ENCODE assay signal across 8 cellular contexts in genomic region chr7:128531105-128531954, GRCh38. TPM values are rescaled to one million over a fixed set of nuclear protein-coding genes. Genes with fewer than 3 reads are reported as not detected.
DNase-seq lines count a peak whose midpoint lies in the region; ATAC-seq and TF ChIP-seq lines count a peak whose summit lies in the region.
"Not testable (repeated sequence)": the region's sequence is repeated elsewhere in the genome, so short reads cannot be mapped to it uniquely, and the experiment has no call there.

No MANE protein-coding gene starts in this region.

- DNase-seq in NCI-H1417 treated with DMSO at 0.1 percent for 48 hours (lab: John Stamatoyannopoulos, UW) (peak; percentile 59), T follicular helper cell (ENCODE audit: low read depth) (peak; percentile 65), heart right ventricle (peak; percentile 90 to 91), posterior cingulate gyrus (peak in 9 of 10 donors; percentile 30 to 97 (median 68)), tibial nerve (ENCODE audit: low spot score in 2 of 2) (peak; percentile 56 to 73)

- intact Hi-C loops in heart right ventricle (cut with DNase I) (loop anchor here in 3 of 10 donors (5.0 to 10.0 kb wide), 2 partner anchors 54 to 57 kb away; partner anchors contain the start of gene METTL2B (in 3 of the 3)), posterior cingulate gyrus (cut with DNase I) (loop anchor here (10.0 kb wide), 1 partner anchor 333 kb away; the partner anchor contains the start of gene ATP6V1F)

- 0 to 1% (median 1%) methylated on average over 41 to 91 of the region's 92 CpGs for WGBS in adipose tissue, 3 donors
- 0% methylated on average over 74 to 92 of the region's 92 CpGs for WGBS in heart right ventricle, 2 donors
- WGBS in tibial nerve, 2 donors, result 0% methylated on average over 10 to 22 of the region's 92 CpGs

- not testable (repeated sequence) for TF ChIP-seq CTCF in GM12875 (IDR thresholded peaks at IDR 0.05; ENCODE audit: borderline replicate concordance, insufficient read depth, low read depth, low read length); heart right ventricle (IDR thresholded peaks at IDR 0.05); tibial nerve (IDR thresholded peaks at IDR 0.05)

- peak; percentile 48 to 58 for TF ChIP-seq POLR2A in tibial nerve (IDR thresholded peaks at IDR 0.05)

- peaks cover 0 to 26% (median 0%) of the 10 kb centered on the region in 9 donors for H3K36me3 ChIP-seq in heart right ventricle
- H3K36me3 ChIP-seq in tibial nerve, result not testable (repeated sequence)

- H3K27ac ChIP-seq in adipose tissue (ENCODE audit: low read depth, low read length) (peak overlapping the region; percentile 86), heart right ventricle (peak overlapping the region; percentile 92 to 99 (median 98)), tibial nerve (peak overlapping the region; percentile 93 to 99 (median 98))

- not testable (repeated sequence) for H3K9me3 ChIP-seq in heart right ventricle, tibial nerve

- H3K4me3 ChIP-seq in GM12875 (ENCODE audit: low read depth, low read length) (peak overlapping the region; percentile 72), heart right ventricle (peak overlapping the region; percentile 67 to 91 (median 79)), tibial nerve (peak overlapping the region; percentile 47 to 97 (median 83))

- H3K4me1 ChIP-seq in heart right ventricle (peaks cover 5 to 46% (median 33%) of the 10 kb centered on the region in 9 donors), tibial nerve (peaks cover 0 to 40% (median 11%) of the 10 kb centered on the region in 4 donors)

- ATAC-seq in HG02840 (IDR thresholded peaks at IDR 0.05; ENCODE audit: low FRiP score, unreplicated experiment) (peak; percentile 68), heart right ventricle (peak; percentile 88 to 96 (median 94))

- peak in 1 of 2 donors; percentile 71 for TF ChIP-seq EP300 in tibial nerve (IDR thresholded peaks at IDR 0.05)

- H3K27me3 ChIP-seq in heart right ventricle, tibial nerve: not testable (repeated sequence)

RNA-seq across cellular contexts. Expression of gene METTL2B, which starts 54.8 kb away (rescaled TPM):
- polyA plus RNA-seq in adipose tissue (10 to 100 TPM in 1 of 3 donors, 1 to 10 TPM in 2; 6.9 to 16.1 (median 8.4) TPM), heart right ventricle (10 to 100 TPM; 10.0 to 10.5 TPM)
- total RNA-seq in heart right ventricle (10 to 100 TPM; 17.1 to 24.2 (median 19.4) TPM), tibial nerve (10 to 100 TPM; 21.6 to 27.9 (median 24.1) TPM)

Comparison
In these comparisons a context has a peak if more than half of its experiments do, and no peak if none do; other contexts are left out.
1. Peak in every context shown above with its lines: DNase-seq, ATAC-seq, H3K4me3 ChIP-seq and H3K27ac ChIP-seq.